Comparison of ENCODE assay signal across 18 cellular contexts in genomic region chr9:99778829-99779228, GRCh38. TPM values are rescaled to one million over a fixed set of nuclear protein-coding genes. Genes with fewer than 3 reads are reported as not detected.
DNase-seq lines count a peak whose midpoint lies in the region; ATAC-seq and TF ChIP-seq lines count a peak whose summit lies in the region.
"Had no signal": no experiment of that assay in that cellular context is flagged by ENCODE, and none has a peak within 500 bp of the region (broad histone marks: within the 10 kb centered on the region; RNA-seq: fewer than 3 reads in every experiment).

No MANE protein-coding gene starts in this region.

- H3K36me3 Mint-ChIP-seq in activated CD4-positive, alpha-beta T cell treated with anti-CD3 and anti-CD28 coated beads, Interleukin-2, amount 10 ng/mL, durations not matched to agents 24 days and 14 days (ENCODE audit: low read depth), result no peaks in the 10 kb centered on the region
- no peaks in the 10 kb centered on the region for H3K36me3 Mint-ChIP-seq in activated T-helper 17 cell treated with anti-CD3 and anti-CD28 coated beads, Interleukin-2, amount 50 U/mL, for 72 hours (ENCODE audit: low read depth)
- H3K36me3 Mint-ChIP-seq in stimulated activated naive B cell treated with anti-CD40 and anti-IgM and Interleukin-4, amounts not matched to agents 10 μg/mL and 1 μg/mL and 100 μg/mL, for 72 hours, result peaks cover 0 to 2% of the 10 kb centered on the region in 2 donors
- H3K36me3 Mint-ChIP-seq: IgD-negative memory B cell had no signal

- H3K4me3 Mint-ChIP-seq in activated CD4-positive, alpha-beta T cell treated with anti-CD3 and anti-CD28 coated beads, Interleukin-2, amount 10 ng/mL, durations not matched to agents 24 days and 14 days, result no peak overlapping the region
- H3K4me3 Mint-ChIP-seq in activated T-helper 17 cell treated with anti-CD3 and anti-CD28 coated beads, Interleukin-2, amount 50 U/mL, for 72 hours, result no peak overlapping the region
- H3K4me3 Mint-ChIP-seq in stimulated activated naive B cell treated with anti-CD40 and anti-IgM and Interleukin-4, amounts not matched to agents 10 μg/mL and 1 μg/mL and 100 μg/mL, for 72 hours, result no peak overlapping the region
- H3K4me3 Mint-ChIP-seq: B cell, IgD-negative memory B cell had no signal

- intact Hi-C loops in activated CD4-positive, alpha-beta T cell treated with anti-CD3 and anti-CD28 coated beads, Interleukin-2, amount 10 ng/mL, durations not matched to agents 24 days and 14 days (cut with micrococcal nuclease), result no loop called here
- intact Hi-C loops in esophagus muscularis mucosa (cut with DNase I), result no loop called here
- intact Hi-C loops in testis (cut with DNase I; ENCODE audit: low total_unique reads), result no loop called here

- peak; percentile 34 for ATAC-seq in activated T-helper 17 cell treated with anti-CD3 and anti-CD28 coated beads, Interleukin-2, amount 50 U/mL, for 72 hours (replicated peaks)
- no peak for ATAC-seq in stimulated activated naive B cell treated with anti-CD40 and anti-IgM and Interleukin-4, amounts not matched to agents 10 μg/mL and 1 μg/mL and 100 μg/mL, for 72 hours (replicated peaks)

- no peak overlapping the region for H3K27ac Mint-ChIP-seq in activated CD4-positive, alpha-beta T cell treated with anti-CD3 and anti-CD28 coated beads, Interleukin-2, amount 10 ng/mL, durations not matched to agents 24 days and 14 days
- peak overlapping the region; percentile 14 for H3K27ac Mint-ChIP-seq in activated T-helper 17 cell treated with anti-CD3 and anti-CD28 coated beads, Interleukin-2, amount 50 U/mL, for 72 hours
- H3K27ac Mint-ChIP-seq in stimulated activated naive B cell treated with anti-CD40 and anti-IgM and Interleukin-4, amounts not matched to agents 10 μg/mL and 1 μg/mL and 100 μg/mL, for 72 hours, result peak overlapping the region; percentile 56
- H3K27ac Mint-ChIP-seq: B cell, IgD-negative memory B cell had no signal

- no peaks in the 10 kb centered on the region for H3K36me3 ChIP-seq in esophagus muscularis mucosa
- no peaks in the 10 kb centered on the region for H3K36me3 ChIP-seq in testis (ENCODE audit: low read depth, missing control alignments)
- H3K36me3 ChIP-seq: Peyer's patch had no signal

- no peak for TF ChIP-seq CTCF in esophagus muscularis mucosa (IDR thresholded peaks at IDR 0.05)
- no peak for TF ChIP-seq CTCF in testis (IDR thresholded peaks at IDR 0.05)

- H3K9me3 ChIP-seq in esophagus muscularis mucosa, result no peaks in the 10 kb centered on the region
- no peaks in the 10 kb centered on the region for H3K9me3 ChIP-seq in testis
- H3K9me3 ChIP-seq: Peyer's patch had no signal

- H3K4me3 ChIP-seq in esophagus muscularis mucosa, result no peak overlapping the region
- no peak overlapping the region for H3K4me3 ChIP-seq in testis
- H3K4me3 ChIP-seq: Peyer's patch had no signal

- no peak for TF ChIP-seq POLR2A in esophagus muscularis mucosa (IDR thresholded peaks at IDR 0.05; ENCODE audit: low read depth)
- TF ChIP-seq POLR2A in testis (IDR thresholded peaks at IDR 0.05), result no peak

- peaks cover 9% of the 10 kb centered on the region for H3K9me3 Mint-ChIP-seq in activated CD4-positive, alpha-beta T cell treated with anti-CD3 and anti-CD28 coated beads, Interleukin-2, amount 10 ng/mL, durations not matched to agents 24 days and 14 days
- H3K9me3 Mint-ChIP-seq in activated T-helper 17 cell treated with anti-CD3 and anti-CD28 coated beads, Interleukin-2, amount 50 U/mL, for 72 hours, result no peaks in the 10 kb centered on the region
- H3K9me3 Mint-ChIP-seq in stimulated activated naive B cell treated with anti-CD40 and anti-IgM and Interleukin-4, amounts not matched to agents 10 μg/mL and 1 μg/mL and 100 μg/mL, for 72 hours, result no peaks in the 10 kb centered on the region
- H3K9me3 Mint-ChIP-seq: IgD-negative memory B cell had no signal

- H3K4me1 ChIP-seq in esophagus muscularis mucosa (no peaks in the 10 kb centered on the region), testis (no peaks in the 10 kb centered on the region)
- H3K4me1 ChIP-seq: Peyer's patch had no signal

- peak; percentile 34 for DNase-seq in activated CD4-positive, alpha-beta T cell treated with anti-CD3 and anti-CD28 coated beads, Interleukin-2, amount 10 ng/mL, durations not matched to agents 24 days and 14 days
- DNase-seq in activated CD4-positive, alpha-beta T cell treated with anti-CD3 and anti-CD28 coated beads, Interleukin-2, amount 50 U/mL, for 48 hours, result no peak
- peak; percentile 4 for DNase-seq in inferior parietal cortex (ENCODE audit: extremely low spot score)
- no peak for DNase-seq in stimulated activated naive B cell treated with anti-CD40 and anti-IgM and Interleukin-4, amounts not matched to agents 10 μg/mL and 1 μg/mL and 100 μg/mL, for 72 hours
- DNase-seq in NCI-H748 treated with DMSO at 0.1 percent for 48 hours (lab: John Stamatoyannopoulos, UW), result no peak
- DNase-seq in esophagus muscularis mucosa (ENCODE audit: extremely low spot score), result no peak
- DNase-seq in testis, result no peak
- DNase-seq: GDM1, NCI-H1105, NCI-H2029 treated with DMSO at 0.1 percent for 48 hours, NCI-H2171, NCI-H345, NCI-H524, NCI-H82, Peyer's patch had no signal

- 93% methylated on average over 3 of the region's 3 CpGs for WGBS in esophagus muscularis mucosa
- WGBS in testis, 2 donors, result 80 to 87% methylated on average over 3 of the region's 3 CpGs

- peaks cover 14% of the 10 kb centered on the region for H3K27me3 Mint-ChIP-seq in activated CD4-positive, alpha-beta T cell treated with anti-CD3 and anti-CD28 coated beads, Interleukin-2, amount 10 ng/mL, durations not matched to agents 24 days and 14 days
- peaks cover 22% of the 10 kb centered on the region for H3K27me3 Mint-ChIP-seq in activated T-helper 17 cell treated with anti-CD3 and anti-CD28 coated beads, Interleukin-2, amount 50 U/mL, for 72 hours
- H3K27me3 Mint-ChIP-seq in stimulated activated naive B cell treated with anti-CD40 and anti-IgM and Interleukin-4, amounts not matched to agents 10 μg/mL and 1 μg/mL and 100 μg/mL, for 72 hours, result no peaks in the 10 kb centered on the region

- H3K27me3 ChIP-seq in esophagus muscularis mucosa, result no peaks in the 10 kb centered on the region
- H3K27me3 ChIP-seq in testis, result no peaks in the 10 kb centered on the region
- H3K27me3 ChIP-seq: Peyer's patch had no signal

- peaks cover 6% of the 10 kb centered on the region for H3K4me1 Mint-ChIP-seq in activated CD4-positive, alpha-beta T cell treated with anti-CD3 and anti-CD28 coated beads, Interleukin-2, amount 10 ng/mL, durations not matched to agents 24 days and 14 days
- no peaks in the 10 kb centered on the region for H3K4me1 Mint-ChIP-seq in activated T-helper 17 cell treated with anti-CD3 and anti-CD28 coated beads, Interleukin-2, amount 50 U/mL, for 72 hours
- H3K4me1 Mint-ChIP-seq in stimulated activated naive B cell treated with anti-CD40 and anti-IgM and Interleukin-4, amounts not matched to agents 10 μg/mL and 1 μg/mL and 100 μg/mL, for 72 hours, result peaks cover 11 to 27% of the 10 kb centered on the region in 2 donors

- H3K27ac ChIP-seq in esophagus muscularis mucosa (replicated peaks in 1 of 4) (no peak overlapping the region), testis (no peak overlapping the region)
- H3K27ac ChIP-seq: Peyer's patch had no signal

- no peak for TF ChIP-seq EP300 in esophagus muscularis mucosa (IDR thresholded peaks at IDR 0.05)

RNA-seq across cellular contexts. Expression of gene NR4A3, which starts 42.9 kb away (rescaled TPM):
- 51.1 and 52.8 TPM in 2 replicates for total RNA-seq in activated CD4-positive, alpha-beta T cell treated with anti-CD3 and anti-CD28 coated beads, Interleukin-2, amount 10 ng/mL, durations not matched to agents 24 days and 14 days
- total RNA-seq in activated T-helper 17 cell treated with anti-CD3 and anti-CD28 coated beads, Interleukin-2, amount 50 U/mL, for 72 hours, result 10 to 100 TPM in 1 of 2 donors, 1 to 10 TPM in 1; 4.8 to 42.0 TPM
- 10 to 100 TPM in 1 of 4 donors, 1 to 10 TPM in 3; 1.2 to 17.4 (median 1.9) TPM for total RNA-seq in esophagus muscularis mucosa
- total RNA-seq in testis, result 1 to 10 TPM; 2.5 to 3.0 TPM
- 1.7 TPM for polyA plus RNA-seq in testis (ENCODE audit: insufficient read depth, low read depth, low replicate concordance)

Comparison
In these comparisons a context has a peak if more than half of its experiments do, and no peak if none do; other contexts are left out.
1. DNase-seq: peak in activated CD4-positive, alpha-beta T cell treated with anti-CD3 and anti-CD28 coated beads, Interleukin-2, amount 10 ng/mL, durations not matched to agents 24 days and 14 days (single experiment) and inferior parietal cortex (single experiment); none in activated CD4-positive, alpha-beta T cell treated with anti-CD3 and anti-CD28 coated beads, Interleukin-2, amount 50 U/mL, for 48 hours (0 of 2), stimulated activated naive B cell treated with anti-CD40 and anti-IgM and Interleukin-4, amounts not matched to agents 10 μg/mL and 1 μg/mL and 100 μg/mL, for 72 hours (single experiment), NCI-H748 treated with DMSO at 0.1 percent for 48 hours (single experiment), esophagus muscularis mucosa (single experiment) and testis (single experiment).